8 cellular contexts compared by ENCODE assay signal in the genomic region with DNA sequence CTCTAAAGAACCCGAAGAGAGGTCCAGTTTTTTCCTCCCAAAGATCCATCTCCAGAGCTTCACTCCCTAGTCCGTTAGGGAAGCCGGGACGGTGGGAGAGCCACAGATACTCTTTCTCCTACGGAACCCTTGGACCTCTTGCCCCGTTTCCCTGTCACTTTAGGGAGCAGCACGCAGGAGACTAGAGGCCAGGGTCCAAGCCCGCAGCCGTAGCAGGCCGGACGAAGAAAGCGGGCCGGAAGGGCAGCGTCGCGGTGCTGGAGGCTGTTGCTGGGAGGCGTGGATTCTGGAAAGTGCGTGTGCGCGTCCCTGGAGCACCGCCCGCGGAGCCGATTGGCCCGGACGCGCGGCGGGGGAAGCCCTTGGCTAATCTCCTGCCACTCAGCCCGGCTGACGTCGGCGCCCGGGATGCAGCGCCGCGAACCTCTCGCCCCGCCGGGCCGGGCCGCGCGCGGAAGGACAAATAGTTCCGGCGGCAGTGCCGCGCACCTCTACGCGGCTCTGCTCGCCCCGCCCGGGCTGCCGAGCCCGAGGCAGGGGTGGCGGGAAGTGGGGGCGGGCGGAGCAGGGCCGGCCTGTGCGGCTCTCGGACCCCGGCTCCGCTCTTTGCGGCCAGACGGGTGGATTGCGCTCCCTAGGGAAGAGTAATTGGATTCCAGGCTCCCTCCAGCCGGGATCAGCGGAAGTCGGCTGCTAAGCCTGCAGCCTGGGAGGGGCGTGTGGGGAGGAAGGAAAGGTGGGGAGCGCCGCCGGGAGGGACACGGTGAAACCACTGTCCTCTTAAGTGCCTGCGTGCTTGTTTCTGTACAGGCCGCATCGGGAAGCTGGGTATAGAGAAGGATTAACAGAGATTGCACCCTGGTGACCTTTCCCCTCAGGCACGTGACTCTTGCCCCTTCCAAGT. TPM values are rescaled to one million over a fixed set of nuclear protein-coding genes. Genes with fewer than 3 reads are reported as not detected.
DNase-seq lines count a peak whose midpoint lies in the region; ATAC-seq and TF ChIP-seq lines count a peak whose summit lies in the region.

No MANE protein-coding gene starts in this region.

- H3K9me3 ChIP-seq in BE2C = no peaks in the 10 kb centered on the region

- TF ChIP-seq POLR2A in GM19193 (IDR thresholded peaks at IDR 0.05; ENCODE audit: extremely low read depth, insufficient read depth, insufficient read length) = peak; percentile 86

- H3K27ac ChIP-seq in cingulate gyrus (ENCODE audit: low read depth, low read length) = peak overlapping the region; percentile 98
- H3K27ac ChIP-seq in layer of hippocampus (ENCODE audit: low read depth, low read length) = peak overlapping the region; percentile 97

- DNase-seq in BE2C = peak; percentile 95
- peak; percentile 86 for DNase-seq in NCI-H446 treated with DMSO at 0.1 percent for 48 hours (lab: John Stamatoyannopoulos, UW)
- DNase-seq in activated CD4-positive, alpha-beta T cell treated with anti-CD3 and anti-CD28 coated beads for 4 hours = peak; percentile 73 to 75
- DNase-seq in stimulated activated CD4-positive, alpha-beta T cell treated with anti-CD3 and anti-CD28 coated beads, Interleukin-1b, Interleukin-23, amount 100 ng/mL, for 1 hour (ENCODE audit: low read depth in 2 of 2) = peak; percentile 41 to 64

- H3K27me3 ChIP-seq in BE2C = no peaks in the 10 kb centered on the region
- H3K27me3 ChIP-seq in layer of hippocampus (ENCODE audit: control insufficient read depth, insufficient read depth, low read length) = no peaks in the 10 kb centered on the region

- peak overlapping the region; percentile 73 for H3K4me3 ChIP-seq in BE2C (ENCODE audit: low read depth, low read length)

- H3K36me3 ChIP-seq in BE2C = no peaks in the 10 kb centered on the region

- H3K4me1 ChIP-seq in BE2C = peaks cover 5% of the 10 kb centered on the region

- ATAC-seq in HG03378 (IDR thresholded peaks at IDR 0.05; ENCODE audit: unreplicated experiment) = peak; percentile 71

- TF ChIP-seq CTCF in BE2C (IDR thresholded peaks at IDR 0.05; ENCODE audit: low read depth, low read length) = peak; percentile 17; the same call in 1 of the 2 replicates

RNA-seq across cellular contexts. Expression of gene TCF12, which starts 31.3 kb away (rescaled TPM):
- polyA plus RNA-seq in BE2C (2012; ENCODE audit: insufficient read depth, insufficient read length, low read depth) = 145 TPM

Comparison
In these comparisons a context has a peak if more than half of its experiments do, and no peak if none do; other contexts are left out.
1. Peak in every context shown above with its lines: DNase-seq, ATAC-seq, H3K4me3 ChIP-seq and H3K27ac ChIP-seq.